Comparison of ENCODE assay signal across 38 cellular contexts in the genomic region with DNA sequence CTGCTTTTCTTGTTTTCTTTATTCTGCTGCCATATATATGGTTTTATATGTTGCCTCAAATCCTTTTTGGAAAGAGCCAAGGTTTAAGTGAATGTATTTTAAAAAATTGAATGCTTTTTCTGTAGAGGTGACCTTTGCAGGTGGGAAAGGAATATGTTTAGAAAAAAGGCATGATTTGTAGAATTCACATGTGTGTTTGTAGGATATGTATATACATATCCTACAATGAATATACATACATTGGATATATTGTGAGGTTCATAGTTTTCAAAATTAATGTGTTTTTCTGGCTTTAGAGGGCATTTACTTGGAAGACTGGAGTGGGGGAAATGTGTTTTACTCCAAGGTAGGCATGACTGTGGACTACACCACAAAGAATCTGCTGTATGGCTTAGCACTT. TPM values are rescaled to one million over a fixed set of nuclear protein-coding genes. Genes with fewer than 3 reads are reported as not detected.
A peak's percentile ranks its signal among the peaks of the same experiment; 100 is the strongest.
DNase-seq lines count a peak whose midpoint lies in the region; ATAC-seq, FAIRE-seq and TF ChIP-seq lines count a peak whose summit lies in the region.
"Had no signal": no experiment of that assay in that cellular context is flagged by ENCODE, and none has a peak within 500 bp of the region (broad histone marks: within the 10 kb centered on the region; RNA-seq: fewer than 3 reads in every experiment).

No MANE protein-coding gene starts in this region.

- no peaks in the 10 kb centered on the region for H3K9me3 ChIP-seq in HEK293 (ENCODE audit: control insufficient read depth, insufficient read depth, low read depth, low read length)
- peaks cover 0 to 4% (median 0%) of the 10 kb centered on the region in 3 donors for H3K9me3 ChIP-seq in body of pancreas
- peaks cover 0 to 2% of the 10 kb centered on the region in 2 donors for H3K9me3 ChIP-seq in uterus
- H3K9me3 ChIP-seq: BE2C had no signal

- H3K27me3 Mint-ChIP-seq in glutamatergic neuron (ENCODE audit: unreplicated experiment) (no peaks in the 10 kb centered on the region), neural crest cell (ENCODE audit: low read depth) (peaks cover 53% of the 10 kb centered on the region)

- CTCF ChIA-PET in HEK293 (lab: Yijun Ruan, JAX): no interaction called here

- TF ChIP-seq CTCF in HEK293 (tag by site-specific recombination; IDR thresholded peaks at IDR 0.05) (no peak), glutamatergic neuron (IDR thresholded peaks at IDR 0.05; ENCODE audit: partially characterized antibody, unreplicated experiment) (no peak), neural crest cell (conservative IDR thresholded peaks at IDR 0.05) (no peak), body of pancreas (IDR thresholded peaks at IDR 0.05) (no peak), uterus (IDR thresholded peaks at IDR 0.05) (no peak)

- H3K4me1 ChIP-seq in HEK293 (ENCODE audit: control insufficient read depth, insufficient read depth, low read length) (no peaks in the 10 kb centered on the region), body of pancreas (no peaks in the 10 kb centered on the region), uterus (no peaks in the 10 kb centered on the region)
- H3K4me1 ChIP-seq: BE2C, BLaER1 had no signal

- H3K27ac ChIP-seq in HEK293 (ENCODE audit: extremely low read depth, low read depth, low read length) (no peak overlapping the region), body of pancreas (no peak overlapping the region), uterus (no peak overlapping the region)
- H3K27ac ChIP-seq: 22Rv1; A549; BLaER1; BLaER1 treated with 17β-estradiol and CSF1 and Interleukin-3, amounts not matched to agents 10 nM and 100 nM; C4-2B had no signal

- H3K36me3 ChIP-seq in HEK293 (ENCODE audit: control insufficient read depth in 2 of 2, insufficient read depth in 1 of 2, low read length in 2 of 2) (no peaks in the 10 kb centered on the region), body of pancreas (replicated peaks in 1 of 2; ENCODE audit: insufficient read depth in 1 of 2, low read depth in 2 of 2) (no peaks in the 10 kb centered on the region), uterus (no peaks in the 10 kb centered on the region)
- H3K36me3 ChIP-seq: BE2C; BLaER1; BLaER1 treated with 17β-estradiol and CSF1 and Interleukin-3, amounts not matched to agents 10 nM and 100 nM had no signal

- intact Hi-C loops in body of pancreas (cut with DNase I): no loop called here
- intact Hi-C loops in uterus (cut with DNase I; ENCODE audit: low total_unique reads): no loop called here

- H3K27me3 ChIP-seq in body of pancreas: no peaks in the 10 kb centered on the region
- no peaks in the 10 kb centered on the region for H3K27me3 ChIP-seq in uterus

- H3K4me1 Mint-ChIP-seq in glutamatergic neuron (ENCODE audit: low read depth, unreplicated experiment) (peaks cover 18% of the 10 kb centered on the region), neural crest cell (peaks cover 6% of the 10 kb centered on the region)
- H3K4me1 Mint-ChIP-seq: CD14-positive monocyte; CD4-positive, alpha-beta memory T cell; CD4-positive, CD25-positive, alpha-beta regulatory T cell; CD8-positive, alpha-beta memory T cell had no signal

- no peak overlapping the region for H3K4me3 Mint-ChIP-seq in glutamatergic neuron (ENCODE audit: unreplicated experiment)
- peak overlapping the region; percentile 39 for H3K4me3 Mint-ChIP-seq in neural crest cell
- H3K4me3 Mint-ChIP-seq: B cell; CD14-positive monocyte; CD4-positive, alpha-beta memory T cell; CD4-positive, alpha-beta T cell; CD4-positive, CD25-positive, alpha-beta regulatory T cell; CD8-positive, alpha-beta memory T cell; CD8-positive, alpha-beta T cell had no signal

- no peak for FAIRE-seq in HTR-8/SVneo (lab: Jason Lieb, UNC)
- FAIRE-seq: A204.1, A549, D721Med had no signal

- H3K36me3 Mint-ChIP-seq in glutamatergic neuron (ENCODE audit: unreplicated experiment): peaks cover 5% of the 10 kb centered on the region
- H3K36me3 Mint-ChIP-seq in neural crest cell (ENCODE audit: low read depth): peaks cover 6% of the 10 kb centered on the region
- H3K36me3 Mint-ChIP-seq: CD14-positive monocyte; CD4-positive, alpha-beta memory T cell; CD4-positive, CD25-positive, alpha-beta regulatory T cell; CD8-positive, alpha-beta memory T cell; CD8-positive, alpha-beta T cell had no signal

- H3K9me3 Mint-ChIP-seq in glutamatergic neuron (ENCODE audit: unreplicated experiment) (peaks cover 12% of the 10 kb centered on the region), neural crest cell (peaks cover 6% of the 10 kb centered on the region)

- H3K4me3 ChIP-seq in HEK293 (ENCODE audit: low read depth, low read length) (no peak overlapping the region), body of pancreas (no peak overlapping the region), uterus (no peak overlapping the region)
- H3K4me3 ChIP-seq: A549; BLaER1; BLaER1 treated with 17β-estradiol and CSF1 and Interleukin-3, amounts not matched to agents 10 nM and 100 nM had no signal

- TF ChIP-seq POLR2A in body of pancreas (IDR thresholded peaks at IDR 0.05) (no peak), uterus (IDR thresholded peaks at IDR 0.05) (no peak)

- no peak for ATAC-seq in body of pancreas
- ATAC-seq: A549; CD8-positive, alpha-beta T cell had no signal

- POLR2A ChIA-PET in HEK293 (lab: Yijun Ruan, JAX): no interaction called here

- H3K27ac Mint-ChIP-seq in glutamatergic neuron (ENCODE audit: unreplicated experiment): peak overlapping the region; percentile 48
- no peak overlapping the region for H3K27ac Mint-ChIP-seq in neural crest cell (ENCODE audit: unreplicated experiment)
- H3K27ac Mint-ChIP-seq: B cell; CD14-positive monocyte; CD4-positive, alpha-beta memory T cell; CD4-positive, alpha-beta T cell; CD4-positive, CD25-positive, alpha-beta regulatory T cell; CD8-positive, alpha-beta memory T cell; CD8-positive, alpha-beta T cell had no signal

- DNase-seq in ecto neural progenitor cell (ENCODE audit: low spot score) (peak; percentile 1), glutamatergic neuron (no peak), neural crest cell (ENCODE audit: low read depth, low spot score) (no peak), body of pancreas (no peak), AG08396 (ENCODE audit: low spot score) (no peak), HTR-8/SVneo (ENCODE audit: insufficient read length, low spot score) (no peak), uterus (no peak)
- DNase-seq: 8988T; ACHN; AML-193; BE2C; C1 segment of cervical spinal cord; Caco-2; Calu3; CD4-positive, alpha-beta memory T cell; CD4-positive, alpha-beta T cell; CD4-positive, CD25-positive, alpha-beta regulatory T cell; CD8-positive, alpha-beta memory T cell; CD8-positive, alpha-beta T cell; COR-L47; DMS 273 treated with DMSO at 0.1 percent for 48 hours; DMS153; DMS53; DMS79; DMS79 treated with DMSO at 0.1 percent for 48 hours; DND-41; EL had no signal

TF ChIP-seq in HEK293, 187 proteins besides CTCF, POLR2A, EP300 and RAD21:
- TF ChIP-seq ZNF837 (tag by site-specific recombination; IDR thresholded peaks at IDR 0.05) (no peak), ZNF626 (tag by site-specific recombination; IDR thresholded peaks at IDR 0.05) (no peak), OVOL3 (tag by site-specific recombination; IDR thresholded peaks at IDR 0.05) (no peak), ATF2 (tag by site-specific recombination; IDR thresholded peaks at IDR 0.05; ENCODE audit: low read depth) (no peak), ZNF10 (tag by site-specific recombination; IDR thresholded peaks at IDR 0.05) (no peak), ZNF274 (IDR thresholded peaks at IDR 0.05; ENCODE audit: low read length) (no peak), ZNF274 (tag by site-specific recombination; IDR thresholded peaks at IDR 0.05; ENCODE audit: borderline replicate concordance) (no peak), ZNF558 (tag by site-specific recombination; IDR thresholded peaks at IDR 0.05) (peak; percentile 100)

RNA-seq across cellular contexts. Expression of gene EYA2, which starts 4.0 kb away (rescaled TPM):
- 94.1 TPM for total RNA-seq in glutamatergic neuron (ENCODE audit: unreplicated experiment)
- total RNA-seq in neural crest cell: 1.3 and 1.4 TPM in 2 replicates
- total RNA-seq in body of pancreas: 1 to 10 TPM in 1 of 2 donors, under 1 TPM in 1; 0.52 to 3.6 TPM
- 10 to 100 TPM in 1 of 4 donors, 1 to 10 TPM in 3; 2.0 to 11.0 (median 5.6) TPM for total RNA-seq in uterus
- total RNA-seq: A673; CD4-positive, alpha-beta memory T cell; CD4-positive, alpha-beta T cell; CD4-positive, CD25-positive, alpha-beta regulatory T cell; CD8-positive, alpha-beta memory T cell; CD8-positive, alpha-beta T cell had no signal
